ENCODE assay signal across 8 cellular contexts in genomic region chr7:77121860-77122681, GRCh38. TPM values are rescaled to one million over a fixed set of nuclear protein-coding genes. Genes with fewer than 3 reads are reported as not detected.
A peak's percentile ranks its signal among the peaks of the same experiment; 100 is the strongest.
DNase-seq lines count a peak whose midpoint lies in the region; ATAC-seq, FAIRE-seq and TF ChIP-seq lines count a peak whose summit lies in the region.
"Not testable (repeated sequence)": the region's sequence is repeated elsewhere in the genome, so short reads cannot be mapped to it uniquely, and the experiment has no call there.

CCDC146 (plus strand) TSS chr7:77122615; CDS start chr7:77167669, 45,054 bp downstream.

- H3K9ac ChIP-seq in kidney (ENCODE audit: low read length in 2 of 2), result peak within 1 kb of the TSS in 1 of 2 donors; percentile 58

- DNase-seq in Ammon's horn (ENCODE audit: low spot score) (peak; percentile 100), NCI-H510A treated with DMSO at 0.1 percent for 48 hours (lab: John Stamatoyannopoulos, UW) (peak; percentile 93), choroid plexus epithelial cell (ENCODE audit: low read depth) (peak; percentile 100), kidney (peak; percentile 99)
- peak; percentile 82 for DNase-seq in activated CD4-positive, alpha-beta T cell treated with anti-CD3 and anti-CD28 coated beads for 24 hours (ENCODE audit: low read depth in 2 of 2)
- peak; percentile 79 to 87 for DNase-seq in stimulated activated CD4-positive, alpha-beta T cell treated with anti-CD3 and anti-CD28 coated beads, Interleukin-15, amount 100 ng/mL, for 1 hour (ENCODE audit: low read depth in 1 of 2, low spot score in 1 of 2)

- not testable (repeated sequence) for H3K4me1 ChIP-seq in kidney (ENCODE audit: control insufficient read depth in 1 of 2, insufficient read depth in 1 of 2, low read depth in 1 of 2, low read length in 2 of 2)

- intact Hi-C loops in kidney (cut with DNase I), result not testable (repeated sequence)

- peak; percentile 98 for FAIRE-seq in kidney (lab: Jason Lieb, UNC)

- peak within 1 kb of the TSS; percentile 69 to 80 for H3K27ac ChIP-seq in kidney (ENCODE audit: low read depth in 2 of 2, low read length in 2 of 2)

- not testable (repeated sequence) for TF ChIP-seq CTCF in choroid plexus epithelial cell (conservative IDR thresholded peaks at IDR 0.05; ENCODE audit: low read depth, low read length); kidney (IDR thresholded peaks at IDR 0.05; ENCODE audit: borderline replicate concordance, extremely low read depth, insufficient read depth)

- ATAC-seq in GM19324 (IDR thresholded peaks at IDR 0.05; ENCODE audit: low FRiP score, unreplicated experiment) (peak; percentile 99), HG03457 (IDR thresholded peaks at IDR 0.05; ENCODE audit: unreplicated experiment) (peak; percentile 97)

- peak within 1 kb of the TSS; percentile 78 for H3K4me3 ChIP-seq in choroid plexus epithelial cell (ENCODE audit: low read depth, low read length)
- peak within 1 kb of the TSS; percentile 75 to 89 for H3K4me3 ChIP-seq in kidney (ENCODE audit: low read length in 2 of 2)

- not testable (repeated sequence) for H3K36me3 ChIP-seq in kidney (ENCODE audit: control insufficient read depth in 1 of 2, insufficient read depth in 2 of 2, low read length in 2 of 2)

- H3K9me3 ChIP-seq in kidney (ENCODE audit: control insufficient read depth in 1 of 2, low read length in 2 of 2), result not testable (repeated sequence)

RNA-seq across cellular contexts. Expression of gene CCDC146, which starts in this region (rescaled TPM):
- 15.4 TPM for total RNA-seq in kidney
- 8.8 TPM for polyA plus RNA-seq in kidney (ENCODE audit: insufficient read depth, low read depth, low replicate concordance)

Comparison
In these comparisons a context has a peak if more than half of its experiments do, and no peak if none do; other contexts are left out.
1. Peak in every context shown above with its lines: DNase-seq, ATAC-seq, H3K4me3 ChIP-seq and H3K27ac ChIP-seq.